1 cellular context compared by ENCODE assay signal in genomic region chr2:219182331-219183150, GRCh38.
TF ChIP-seq lines count a peak whose summit lies in the region.

No MANE protein-coding gene starts in this region.

TF ChIP-seq in IMR-90, 13 proteins besides CTCF, POLR2A, EP300 and RAD21:
- TF ChIP-seq MAZ (IDR thresholded peaks at IDR 0.05; ENCODE audit: borderline replicate concordance, low read depth, low read length): no peak
- TF ChIP-seq MXI1 (IDR thresholded peaks at IDR 0.05; ENCODE audit: borderline replicate concordance, low read depth, low read length): no peak
- TF ChIP-seq FOS (IDR thresholded peaks at IDR 0.05; ENCODE audit: low read depth, low read length): no peak
- TF ChIP-seq NFE2L2 (IDR thresholded peaks at IDR 0.05; ENCODE audit: low read depth, low read length): no peak
- TF ChIP-seq CEBPB (IDR thresholded peaks at IDR 0.05; ENCODE audit: low read depth, low read length): no peak
- no peak for TF ChIP-seq BHLHE40 (IDR thresholded peaks at IDR 0.05; ENCODE audit: low read depth, low read length)
- TF ChIP-seq RCOR1 (IDR thresholded peaks at IDR 0.05; ENCODE audit: insufficient replicate concordance, low read length): no peak
- TF ChIP-seq RFX5 (IDR thresholded peaks at IDR 0.05; ENCODE audit: low read depth, low read length): no peak
- no peak for TF ChIP-seq ELK1 (IDR thresholded peaks at IDR 0.05; ENCODE audit: borderline replicate concordance, low read depth, low read length)
- TF ChIP-seq CHD1 (IDR thresholded peaks at IDR 0.05; ENCODE audit: low read depth, low read length): no peak
- no peak for TF ChIP-seq SMC3 (IDR thresholded peaks at IDR 0.05; ENCODE audit: low read depth, low read length)
- no peak for TF ChIP-seq MAFK (IDR thresholded peaks at IDR 0.05; ENCODE audit: low read depth, low read length)
- TF ChIP-seq USF2 (IDR thresholded peaks at IDR 0.05; ENCODE audit: low read depth, low read length): no peak
